ENCODE assay signal across 8 cellular contexts in the genomic region with DNA sequence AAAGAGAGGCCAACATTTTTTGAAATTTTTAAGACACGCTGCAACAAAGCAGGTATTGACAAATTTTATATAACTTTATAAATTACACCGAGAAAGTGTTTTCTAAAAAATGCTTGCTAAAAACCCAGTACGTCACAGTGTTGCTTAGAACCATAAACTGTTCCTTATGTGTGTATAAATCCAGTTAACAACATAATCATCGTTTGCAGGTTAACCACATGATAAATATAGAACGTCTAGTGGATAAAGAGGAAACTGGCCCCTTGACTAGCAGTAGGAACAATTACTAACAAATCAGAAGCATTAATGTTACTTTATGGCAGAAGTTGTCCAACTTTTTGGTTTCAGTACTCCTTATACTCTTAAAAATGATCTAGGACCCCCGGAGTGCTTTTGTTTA. TPM values are rescaled to one million over a fixed set of nuclear protein-coding genes. Genes with fewer than 3 reads are reported as not detected.
DNase-seq lines count a peak whose midpoint lies in the region; ATAC-seq and TF ChIP-seq lines count a peak whose summit lies in the region.

No MANE protein-coding gene starts in this region.

- H3K9me3 ChIP-seq in left ventricle myocardium inferior (replicated peaks) (no peaks in the 10 kb centered on the region), iPS-20b (ENCODE audit: insufficient read depth, low read depth, low read length) (no peaks in the 10 kb centered on the region), vagina (no peaks in the 10 kb centered on the region)

- TF ChIP-seq CTCF in left ventricle myocardium inferior (IDR thresholded peaks at IDR 0.05; ENCODE audit: borderline replicate concordance) (no peak), activated B cell treated with CpG ODN at 0.5 μM for 24 hours (IDR thresholded peaks at IDR 0.05) (no peak), vagina (IDR thresholded peaks at IDR 0.05) (no peak)

- peak overlapping the region; percentile 100 for H3K27ac Mint-ChIP-seq in activated B cell treated with CpG ODN at 0.5 μM for 24 hours

- intact Hi-C loops in left ventricle myocardium inferior (cut with micrococcal nuclease): loop anchor here (10.0 kb wide), 1 partner anchor 302 kb away; no protein-coding TSS in a partner anchor
- intact Hi-C loops in Right ventricle myocardium inferior (cut with DNase I): loop anchor here (5.0 to 10.0 kb wide), 2 partner anchors 221 to 492 kb away; partner anchors contain the start of gene N4BP2L2
- intact Hi-C loops in activated B cell treated with CpG ODN at 0.5 μM for 24 hours (cut with micrococcal nuclease): loop anchor here (5.0 to 10.0 kb wide), 4 partner anchors 284 to 1501 kb away; partner anchors contain the start of genes B3GLCT, FRY and RFC3
- intact Hi-C loops in vagina (cut with DNase I): loop anchor here (10.0 kb wide), 1 partner anchor 412 kb away; no protein-coding TSS in a partner anchor

- H3K4me3 Mint-ChIP-seq in activated B cell treated with CpG ODN at 0.5 μM for 24 hours: peak overlapping the region; percentile 94

- H3K27ac ChIP-seq in left ventricle myocardium inferior (replicated peaks) (peak overlapping the region; percentile 96), iPS-20b (ENCODE audit: low read length) (no peak overlapping the region), vagina (peak overlapping the region; percentile 95)

- no peak for TF ChIP-seq POLR2A in vagina (IDR thresholded peaks at IDR 0.05)

- ATAC-seq in Right ventricle myocardium inferior: no peak
- ATAC-seq in activated B cell treated with CpG ODN at 0.5 μM for 24 hours (ENCODE audit: low read depth): no peak

- CTCF ChIA-PET in activated B cell treated with CpG ODN at 0.5 μM for 24 hours (lab: Charles Lee): interaction anchor here (1.6 to 4.1 kb wide), 2 partner anchors 126 to 406 kb away, joined by 5 to 17 read pairs; no protein-coding TSS in a partner anchor

- H3K9me3 Mint-ChIP-seq in activated B cell treated with CpG ODN at 0.5 μM for 24 hours: no peaks in the 10 kb centered on the region

- DNase-seq in left ventricle myocardium inferior (no peak), Right ventricle myocardium inferior (ENCODE audit: missing footprints) (no peak), activated B cell treated with CpG ODN at 0.5 μM for 24 hours (no peak), vagina (ENCODE audit: extremely low spot score in 2 of 2) (no peak), HK-2 (ENCODE audit: unreplicated experiment) (no peak), NCI-H1930 (lab: John Stamatoyannopoulos, UW) (no peak)
- no peak for DNase-seq in stimulated activated naive CD4-positive, alpha-beta T cell treated with Interleukin-2 at 50 U/mL for 16 hours (lab: John Stamatoyannopoulos, UW)

- no peaks in the 10 kb centered on the region for H3K36me3 ChIP-seq in left ventricle myocardium inferior
- H3K36me3 ChIP-seq in iPS-20b (ENCODE audit: insufficient read depth, low read depth, low read length): peaks cover 34% of the 10 kb centered on the region
- H3K36me3 ChIP-seq in vagina: no peaks in the 10 kb centered on the region

- H3K27me3 Mint-ChIP-seq in activated B cell treated with CpG ODN at 0.5 μM for 24 hours: no peaks in the 10 kb centered on the region

- H3K4me1 ChIP-seq in left ventricle myocardium inferior (peaks cover 16% of the 10 kb centered on the region), iPS-20b (ENCODE audit: insufficient read depth, low read length) (no peaks in the 10 kb centered on the region; the same call in 1 of the 2 replicates), vagina (peaks cover 6% of the 10 kb centered on the region)

- H3K9ac ChIP-seq in iPS-20b (ENCODE audit: low read depth, low read length): peak overlapping the region; percentile 95; the same call in 1 of the 2 replicates

- H3K4me1 Mint-ChIP-seq in activated B cell treated with CpG ODN at 0.5 μM for 24 hours: peaks cover 13% of the 10 kb centered on the region

- H3K36me3 Mint-ChIP-seq in activated B cell treated with CpG ODN at 0.5 μM for 24 hours (ENCODE audit: low read depth): peaks cover 11% of the 10 kb centered on the region

- peak overlapping the region; percentile 93 for H3K4me3 ChIP-seq in left ventricle myocardium inferior
- peak overlapping the region; percentile 88 for H3K4me3 ChIP-seq in iPS-20b (ENCODE audit: low read length)
- peak overlapping the region; percentile 59 to 92 for H3K4me3 ChIP-seq in vagina

- POLR2A ChIA-PET in activated B cell treated with CpG ODN at 0.5 μM for 24 hours (lab: Charles Lee): interaction anchor here (1.7 to 3.8 kb wide), 3 partner anchors 111 to 406 kb away, joined by 6 to 64 read pairs (median 13); partner anchors contain the start of genes FRY and N4BP2L1

- no peaks in the 10 kb centered on the region for H3K27me3 ChIP-seq in left ventricle myocardium inferior (ENCODE audit: low read depth)
- no peaks in the 10 kb centered on the region for H3K27me3 ChIP-seq in iPS-20b (ENCODE audit: insufficient read depth, low read length)
- H3K27me3 ChIP-seq in vagina: no peaks in the 10 kb centered on the region

RNA-seq across cellular contexts. Expression of gene BRCA2, which starts 1.2 kb away (rescaled TPM):
- total RNA-seq in left ventricle myocardium inferior: 0.38 TPM
- 0.87 TPM for total RNA-seq in Right ventricle myocardium inferior
- 4.5 and 6.6 TPM in 2 replicates for total RNA-seq in activated B cell treated with CpG ODN at 0.5 μM for 24 hours
- 3.9 TPM for total RNA-seq in vagina

RNA-seq across cellular contexts. Expression of gene ZAR1L, which starts 1.3 kb away (rescaled TPM):
- total RNA-seq in left ventricle myocardium inferior: not detected
- not detected for total RNA-seq in Right ventricle myocardium inferior
- total RNA-seq in activated B cell treated with CpG ODN at 0.5 μM for 24 hours: not detected in 2 replicates
- total RNA-seq in vagina: not detected
